ENCODE assay signal across 1 cellular context in the genomic region with DNA sequence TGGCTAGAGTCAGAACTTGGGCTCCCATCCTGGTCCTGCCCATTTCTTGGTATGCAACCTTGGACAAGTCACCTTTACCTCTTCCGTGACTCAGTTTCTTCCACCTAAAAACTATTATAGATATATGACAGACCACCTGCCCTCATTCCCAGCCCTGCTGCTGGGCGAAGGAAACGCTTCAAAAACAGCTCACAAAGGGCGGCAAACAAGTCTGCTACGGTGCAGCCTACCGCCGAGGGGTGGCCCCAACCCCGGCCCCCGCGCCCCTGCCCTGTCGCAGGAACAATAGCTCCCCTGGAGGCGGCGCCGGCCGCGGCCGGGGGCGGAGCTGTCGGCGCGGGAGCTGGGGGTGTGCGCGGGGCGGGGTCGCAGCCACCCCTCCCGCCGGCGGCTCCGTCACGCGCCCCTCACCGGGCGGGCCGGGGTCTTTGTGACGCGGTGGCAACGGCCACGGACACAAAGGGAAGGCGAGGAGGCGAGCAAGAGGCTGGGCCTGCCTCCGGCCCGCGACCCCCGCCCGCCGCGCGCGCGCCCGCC.
TF ChIP-seq lines count a peak whose summit lies in the region.

A gene with protein sequence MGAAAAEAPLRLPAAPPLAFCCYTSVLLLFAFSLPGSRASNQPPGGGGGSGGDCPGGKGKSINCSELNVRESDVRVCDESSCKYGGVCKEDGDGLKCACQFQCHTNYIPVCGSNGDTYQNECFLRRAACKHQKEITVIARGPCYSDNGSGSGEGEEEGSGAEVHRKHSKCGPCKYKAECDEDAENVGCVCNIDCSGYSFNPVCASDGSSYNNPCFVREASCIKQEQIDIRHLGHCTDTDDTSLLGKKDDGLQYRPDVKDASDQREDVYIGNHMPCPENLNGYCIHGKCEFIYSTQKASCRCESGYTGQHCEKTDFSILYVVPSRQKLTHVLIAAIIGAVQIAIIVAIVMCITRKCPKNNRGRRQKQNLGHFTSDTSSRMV (plus strand): TSS at position 425 of the 537 bp plus-strand sequence. CDS start 396 bp downstream, outside the sequence.

TF ChIP-seq in K562, 482 proteins besides CTCF, POLR2A, EP300 and RAD21 (continued from another document):
- TF ChIP-seq, protein P1, sequence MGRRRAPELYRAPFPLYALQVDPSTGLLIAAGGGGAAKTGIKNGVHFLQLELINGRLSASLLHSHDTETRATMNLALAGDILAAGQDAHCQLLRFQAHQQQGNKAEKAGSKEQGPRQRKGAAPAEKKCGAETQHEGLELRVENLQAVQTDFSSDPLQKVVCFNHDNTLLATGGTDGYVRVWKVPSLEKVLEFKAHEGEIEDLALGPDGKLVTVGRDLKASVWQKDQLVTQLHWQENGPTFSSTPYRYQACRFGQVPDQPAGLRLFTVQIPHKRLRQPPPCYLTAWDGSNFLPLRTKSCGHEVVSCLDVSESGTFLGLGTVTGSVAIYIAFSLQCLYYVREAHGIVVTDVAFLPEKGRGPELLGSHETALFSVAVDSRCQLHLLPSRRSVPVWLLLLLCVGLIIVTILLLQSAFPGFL (CRISPR knock-in tag; IDR thresholded peaks at IDR 0.05) = no peak
- TF ChIP-seq LEF1 (IDR thresholded peaks at IDR 0.05) = no peak
- TF ChIP-seq BACH1 (tag; IDR thresholded peaks at IDR 0.05) = no peak
- no peak for TF ChIP-seq GATAD2A (IDR thresholded peaks at IDR 0.05)
- TF ChIP-seq, protein P2, sequence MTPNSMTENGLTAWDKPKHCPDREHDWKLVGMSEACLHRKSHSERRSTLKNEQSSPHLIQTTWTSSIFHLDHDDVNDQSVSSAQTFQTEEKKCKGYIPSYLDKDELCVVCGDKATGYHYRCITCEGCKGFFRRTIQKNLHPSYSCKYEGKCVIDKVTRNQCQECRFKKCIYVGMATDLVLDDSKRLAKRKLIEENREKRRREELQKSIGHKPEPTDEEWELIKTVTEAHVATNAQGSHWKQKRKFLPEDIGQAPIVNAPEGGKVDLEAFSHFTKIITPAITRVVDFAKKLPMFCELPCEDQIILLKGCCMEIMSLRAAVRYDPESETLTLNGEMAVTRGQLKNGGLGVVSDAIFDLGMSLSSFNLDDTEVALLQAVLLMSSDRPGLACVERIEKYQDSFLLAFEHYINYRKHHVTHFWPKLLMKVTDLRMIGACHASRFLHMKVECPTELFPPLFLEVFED (CRISPR knock-in tag; conservative IDR thresholded peaks at IDR 0.05) = no peak
- TF ChIP-seq RFX7 (CRISPR knock-in tag; IDR thresholded peaks at IDR 0.05) = no peak
- TF ChIP-seq, protein P3, sequence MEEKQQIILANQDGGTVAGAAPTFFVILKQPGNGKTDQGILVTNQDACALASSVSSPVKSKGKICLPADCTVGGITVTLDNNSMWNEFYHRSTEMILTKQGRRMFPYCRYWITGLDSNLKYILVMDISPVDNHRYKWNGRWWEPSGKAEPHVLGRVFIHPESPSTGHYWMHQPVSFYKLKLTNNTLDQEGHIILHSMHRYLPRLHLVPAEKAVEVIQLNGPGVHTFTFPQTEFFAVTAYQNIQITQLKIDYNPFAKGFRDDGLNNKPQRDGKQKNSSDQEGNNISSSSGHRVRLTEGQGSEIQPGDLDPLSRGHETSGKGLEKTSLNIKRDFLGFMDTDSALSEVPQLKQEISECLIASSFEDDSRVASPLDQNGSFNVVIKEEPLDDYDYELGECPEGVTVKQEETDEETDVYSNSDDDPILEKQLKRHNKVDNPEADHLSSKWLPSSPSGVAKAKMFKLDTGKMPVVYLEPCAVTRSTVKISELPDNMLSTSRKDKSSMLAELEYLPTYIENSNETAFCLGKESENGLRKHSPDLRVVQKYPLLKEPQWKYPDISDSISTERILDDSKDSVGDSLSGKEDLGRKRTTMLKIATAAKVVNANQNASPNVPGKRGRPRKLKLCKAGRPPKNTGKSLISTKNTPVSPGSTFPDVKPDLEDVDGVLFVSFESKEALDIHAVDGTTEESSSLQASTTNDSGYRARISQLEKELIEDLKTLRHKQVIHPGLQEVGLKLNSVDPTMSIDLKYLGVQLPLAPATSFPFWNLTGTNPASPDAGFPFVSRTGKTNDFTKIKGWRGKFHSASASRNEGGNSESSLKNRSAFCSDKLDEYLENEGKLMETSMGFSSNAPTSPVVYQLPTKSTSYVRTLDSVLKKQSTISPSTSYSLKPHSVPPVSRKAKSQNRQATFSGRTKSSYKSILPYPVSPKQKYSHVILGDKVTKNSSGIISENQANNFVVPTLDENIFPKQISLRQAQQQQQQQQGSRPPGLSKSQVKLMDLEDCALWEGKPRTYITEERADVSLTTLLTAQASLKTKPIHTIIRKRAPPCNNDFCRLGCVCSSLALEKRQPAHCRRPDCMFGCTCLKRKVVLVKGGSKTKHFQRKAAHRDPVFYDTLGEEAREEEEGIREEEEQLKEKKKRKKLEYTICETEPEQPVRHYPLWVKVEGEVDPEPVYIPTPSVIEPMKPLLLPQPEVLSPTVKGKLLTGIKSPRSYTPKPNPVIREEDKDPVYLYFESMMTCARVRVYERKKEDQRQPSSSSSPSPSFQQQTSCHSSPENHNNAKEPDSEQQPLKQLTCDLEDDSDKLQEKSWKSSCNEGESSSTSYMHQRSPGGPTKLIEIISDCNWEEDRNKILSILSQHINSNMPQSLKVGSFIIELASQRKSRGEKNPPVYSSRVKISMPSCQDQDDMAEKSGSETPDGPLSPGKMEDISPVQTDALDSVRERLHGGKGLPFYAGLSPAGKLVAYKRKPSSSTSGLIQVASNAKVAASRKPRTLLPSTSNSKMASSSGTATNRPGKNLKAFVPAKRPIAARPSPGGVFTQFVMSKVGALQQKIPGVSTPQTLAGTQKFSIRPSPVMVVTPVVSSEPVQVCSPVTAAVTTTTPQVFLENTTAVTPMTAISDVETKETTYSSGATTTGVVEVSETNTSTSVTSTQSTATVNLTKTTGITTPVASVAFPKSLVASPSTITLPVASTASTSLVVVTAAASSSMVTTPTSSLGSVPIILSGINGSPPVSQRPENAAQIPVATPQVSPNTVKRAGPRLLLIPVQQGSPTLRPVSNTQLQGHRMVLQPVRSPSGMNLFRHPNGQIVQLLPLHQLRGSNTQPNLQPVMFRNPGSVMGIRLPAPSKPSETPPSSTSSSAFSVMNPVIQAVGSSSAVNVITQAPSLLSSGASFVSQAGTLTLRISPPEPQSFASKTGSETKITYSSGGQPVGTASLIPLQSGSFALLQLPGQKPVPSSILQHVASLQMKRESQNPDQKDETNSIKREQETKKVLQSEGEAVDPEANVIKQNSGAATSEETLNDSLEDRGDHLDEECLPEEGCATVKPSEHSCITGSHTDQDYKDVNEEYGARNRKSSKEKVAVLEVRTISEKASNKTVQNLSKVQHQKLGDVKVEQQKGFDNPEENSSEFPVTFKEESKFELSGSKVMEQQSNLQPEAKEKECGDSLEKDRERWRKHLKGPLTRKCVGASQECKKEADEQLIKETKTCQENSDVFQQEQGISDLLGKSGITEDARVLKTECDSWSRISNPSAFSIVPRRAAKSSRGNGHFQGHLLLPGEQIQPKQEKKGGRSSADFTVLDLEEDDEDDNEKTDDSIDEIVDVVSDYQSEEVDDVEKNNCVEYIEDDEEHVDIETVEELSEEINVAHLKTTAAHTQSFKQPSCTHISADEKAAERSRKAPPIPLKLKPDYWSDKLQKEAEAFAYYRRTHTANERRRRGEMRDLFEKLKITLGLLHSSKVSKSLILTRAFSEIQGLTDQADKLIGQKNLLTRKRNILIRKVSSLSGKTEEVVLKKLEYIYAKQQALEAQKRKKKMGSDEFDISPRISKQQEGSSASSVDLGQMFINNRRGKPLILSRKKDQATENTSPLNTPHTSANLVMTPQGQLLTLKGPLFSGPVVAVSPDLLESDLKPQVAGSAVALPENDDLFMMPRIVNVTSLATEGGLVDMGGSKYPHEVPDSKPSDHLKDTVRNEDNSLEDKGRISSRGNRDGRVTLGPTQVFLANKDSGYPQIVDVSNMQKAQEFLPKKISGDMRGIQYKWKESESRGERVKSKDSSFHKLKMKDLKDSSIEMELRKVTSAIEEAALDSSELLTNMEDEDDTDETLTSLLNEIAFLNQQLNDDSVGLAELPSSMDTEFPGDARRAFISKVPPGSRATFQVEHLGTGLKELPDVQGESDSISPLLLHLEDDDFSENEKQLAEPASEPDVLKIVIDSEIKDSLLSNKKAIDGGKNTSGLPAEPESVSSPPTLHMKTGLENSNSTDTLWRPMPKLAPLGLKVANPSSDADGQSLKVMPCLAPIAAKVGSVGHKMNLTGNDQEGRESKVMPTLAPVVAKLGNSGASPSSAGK (IDR thresholded peaks at IDR 0.05) = peak; percentile 58
- no peak for TF ChIP-seq ZNF76 (CRISPR knock-in tag; IDR thresholded peaks at IDR 0.05; ENCODE audit: borderline replicate concordance)
- peak; percentile 66; the same call in 1 of the 2 replicates for TF ChIP-seq L3MBTL2 (IDR thresholded peaks at IDR 0.05)
- TF ChIP-seq ATF7 (IDR thresholded peaks at IDR 0.05) = no peak
